In genomic region chr3:152280539-152280938, GRCh38 we compare ENCODE assay signal across 14 cellular contexts. TPM values are rescaled to one million over a fixed set of nuclear protein-coding genes. Genes with fewer than 3 reads are reported as not detected.
DNase-seq lines count a peak whose midpoint lies in the region; ATAC-seq and TF ChIP-seq lines count a peak whose summit lies in the region.
"Had no signal": no experiment of that assay in that cellular context is flagged by ENCODE, and none has a peak within 500 bp of the region (broad histone marks: within the 10 kb centered on the region; RNA-seq: fewer than 3 reads in every experiment).

No MANE protein-coding gene starts in this region.

- H3K4me3 ChIP-seq in CD4-positive, alpha-beta memory T cell (ENCODE audit: low read length in 2 of 2), result peak overlapping the region in 1 of 2 donors; percentile 27
- no peak overlapping the region for H3K4me3 ChIP-seq in GM23248
- no peak overlapping the region for H3K4me3 ChIP-seq in neutrophil (ENCODE audit: low read depth in 1 of 2, low read length in 1 of 2)
- H3K4me3 ChIP-seq in upper lobe of left lung, result no peak overlapping the region
- H3K4me3 ChIP-seq: prostate gland had no signal

- DNase-seq in CD4-positive, alpha-beta memory T cell, result no peak
- DNase-seq in GM23248, result no peak
- DNase-seq in activated naive CD8-positive, alpha-beta T cell treated with anti-CD3 and anti-CD28 coated beads, Interleukin-2, amount 10 ng/mL, durations not matched to agents 7 days and 5 days, result no peak
- DNase-seq in upper lobe of left lung, result no peak
- DNase-seq in HUDEP-2 (lab: John Stamatoyannopoulos, UW; ENCODE audit: unreplicated experiment in 76 of 76), result no peak
- DNase-seq in foreskin keratinocyte, result no peak
- DNase-seq: activated CD4-positive, alpha-beta T cell treated with anti-CD3 and anti-CD28 coated beads, Interleukin-2, amount 50 U/mL, for 4 hours; anterior cingulate cortex; endodermal cell; hippocampal formation; stimulated activated CD4-positive, alpha-beta T cell treated with anti-CD3 and anti-CD28 coated beads, Interleukin-4, amount 100 ng/mL, for 24 hours had no signal

- no peak for ATAC-seq in activated naive CD8-positive, alpha-beta T cell treated with anti-CD3 and anti-CD28 coated beads, Interleukin-2, amount 10 ng/mL, durations not matched to agents 7 days and 5 days (ENCODE audit: low read depth)
- ATAC-seq in upper lobe of left lung (ENCODE audit: low FRiP score in 2 of 2) (no peak), foreskin keratinocyte (no peak)

- no peak for TF ChIP-seq CTCF in neutrophil (IDR thresholded peaks at IDR 0.05)
- no peak for TF ChIP-seq CTCF in upper lobe of left lung (IDR thresholded peaks at IDR 0.05)
- TF ChIP-seq CTCF in foreskin keratinocyte (conservative IDR thresholded peaks at IDR 0.05), result no peak

- no peak overlapping the region for H2AFZ ChIP-seq in GM23248

- H3K9me3 Mint-ChIP-seq in CD4-positive, alpha-beta memory T cell, result no peaks in the 10 kb centered on the region
- H3K9me3 Mint-ChIP-seq in activated naive CD8-positive, alpha-beta T cell treated with anti-CD3 and anti-CD28 coated beads, Interleukin-2, amount 10 ng/mL, durations not matched to agents 7 days and 5 days, result no peaks in the 10 kb centered on the region
- H3K9me3 Mint-ChIP-seq: endodermal cell had no signal

- peaks cover 100% of the 10 kb centered on the region for H3K79me2 ChIP-seq in GM23248 (ENCODE audit: insufficient read depth)

- POLR2A ChIA-PET in CD4-positive, alpha-beta memory T cell (lab: Charles Lee; ENCODE audit: partially characterized antibody), result interaction anchor here (0.6 to 9.6 kb wide), 15 partner anchors 9 to 136 kb away, joined by 3 to 206 read pairs (median 8); partner anchors contain the start of gene MBNL1
- POLR2A ChIA-PET in activated naive CD8-positive, alpha-beta T cell treated with anti-CD3 and anti-CD28 coated beads, Interleukin-2, amount 10 ng/mL, durations not matched to agents 7 days and 5 days (lab: Charles Lee), result interaction anchor here (0.9 to 3.9 kb wide), 6 partner anchors 11 to 44 kb away, joined by 3 to 26 read pairs (median 4); partner anchors contain the start of gene MBNL1

- H4K20me1 ChIP-seq in GM23248 (ENCODE audit: insufficient read depth), result no peaks in the 10 kb centered on the region; the same call in 1 of the 2 replicates

- H3K9me2 ChIP-seq in GM23248 (ENCODE audit: insufficient read depth), result no peaks in the 10 kb centered on the region

- H3K9me3 ChIP-seq in CD4-positive, alpha-beta memory T cell (ENCODE audit: control insufficient read depth in 1 of 2, low read length in 2 of 2), result no peaks in the 10 kb centered on the region
- H3K9me3 ChIP-seq in GM23248 (ENCODE audit: low read depth) (no peaks in the 10 kb centered on the region), neutrophil (no peaks in the 10 kb centered on the region), upper lobe of left lung (no peaks in the 10 kb centered on the region)
- H3K9me3 ChIP-seq: Caco-2, prostate gland had no signal

- no peak for TF ChIP-seq EP300 in upper lobe of left lung (IDR thresholded peaks at IDR 0.05)

- H3K27me3 ChIP-seq in CD4-positive, alpha-beta memory T cell (ENCODE audit: insufficient read depth, low read length), result no peaks in the 10 kb centered on the region
- no peaks in the 10 kb centered on the region for H3K27me3 ChIP-seq in GM23248 (replicated peaks; ENCODE audit: insufficient read depth)
- no peaks in the 10 kb centered on the region for H3K27me3 ChIP-seq in neutrophil
- H3K27me3 ChIP-seq in upper lobe of left lung, result no peaks in the 10 kb centered on the region
- H3K27me3 ChIP-seq in foreskin keratinocyte, result no peaks in the 10 kb centered on the region

- H3K4me1 ChIP-seq in CD4-positive, alpha-beta memory T cell (ENCODE audit: insufficient read depth, low read length), result peaks cover 96% of the 10 kb centered on the region
- peaks cover 83% of the 10 kb centered on the region for H3K4me1 ChIP-seq in GM23248 (ENCODE audit: insufficient read depth)
- H3K4me1 ChIP-seq in neutrophil (ENCODE audit: control insufficient read depth in 1 of 2, insufficient read depth in 1 of 2, low read depth in 1 of 2, low read length in 1 of 2), result peaks cover 47 to 92% of the 10 kb centered on the region in 2 experiments
- peaks cover 82 to 92% (median 87%) of the 10 kb centered on the region in 4 donors for H3K4me1 ChIP-seq in upper lobe of left lung
- peaks cover 14% of the 10 kb centered on the region for H3K4me1 ChIP-seq in foreskin keratinocyte
- H3K4me1 ChIP-seq: prostate gland had no signal

- intact Hi-C loops in CD4-positive, alpha-beta memory T cell (cut with micrococcal nuclease), result loop anchor here (5.0 kb wide), 1 partner anchor 37 kb away; no protein-coding TSS in a partner anchor

- peak overlapping the region; percentile 45 for H3K27ac ChIP-seq in CD4-positive, alpha-beta memory T cell (ENCODE audit: low read depth, low read length)
- peak overlapping the region; percentile 34; the same call in 1 of the 2 replicates for H3K27ac ChIP-seq in GM23248
- peak overlapping the region; percentile 66 for H3K27ac ChIP-seq in neutrophil
- peak overlapping the region in 2 of 4 donors; percentile 2 to 41 for H3K27ac ChIP-seq in upper lobe of left lung
- no peak overlapping the region for H3K27ac ChIP-seq in foreskin keratinocyte
- H3K27ac ChIP-seq: prostate gland had no signal

- H3K27me3 Mint-ChIP-seq in CD4-positive, alpha-beta memory T cell, result no peaks in the 10 kb centered on the region
- no peaks in the 10 kb centered on the region for H3K27me3 Mint-ChIP-seq in activated naive CD8-positive, alpha-beta T cell treated with anti-CD3 and anti-CD28 coated beads, Interleukin-2, amount 10 ng/mL, durations not matched to agents 7 days and 5 days

- H3K9ac ChIP-seq in GM23248, result no peak overlapping the region

- peaks cover 22% of the 10 kb centered on the region for H3F3A ChIP-seq in GM23248 (ENCODE audit: insufficient read depth)

- H3K36me3 ChIP-seq in CD4-positive, alpha-beta memory T cell (ENCODE audit: insufficient read depth, low read length), result no peaks in the 10 kb centered on the region
- H3K36me3 ChIP-seq in GM23248 (ENCODE audit: low read depth) (no peaks in the 10 kb centered on the region), neutrophil (no peaks in the 10 kb centered on the region), upper lobe of left lung (no peaks in the 10 kb centered on the region)
- H3K36me3 ChIP-seq: prostate gland had no signal

- TF ChIP-seq POLR2A in upper lobe of left lung (IDR thresholded peaks at IDR 0.05), result no peak

- peak overlapping the region; percentile 53 to 93 (median 69) for H3K27ac Mint-ChIP-seq in CD4-positive, alpha-beta memory T cell
- peak overlapping the region; percentile 11 for H3K27ac Mint-ChIP-seq in activated naive CD8-positive, alpha-beta T cell treated with anti-CD3 and anti-CD28 coated beads, Interleukin-2, amount 10 ng/mL, durations not matched to agents 7 days and 5 days
- H3K27ac Mint-ChIP-seq: endodermal cell had no signal

- peaks cover 0 to 20% of the 10 kb centered on the region in 2 donors for H3K36me3 Mint-ChIP-seq in CD4-positive, alpha-beta memory T cell
- H3K36me3 Mint-ChIP-seq in activated naive CD8-positive, alpha-beta T cell treated with anti-CD3 and anti-CD28 coated beads, Interleukin-2, amount 10 ng/mL, durations not matched to agents 7 days and 5 days, result peaks cover 18% of the 10 kb centered on the region

- in situ Hi-C loops in GM23248 (cut with MboI), result no loop called here

- H3K4me3 Mint-ChIP-seq in CD4-positive, alpha-beta memory T cell, result peak overlapping the region; percentile 70 to 86 (median 82)
- H3K4me3 Mint-ChIP-seq in activated naive CD8-positive, alpha-beta T cell treated with anti-CD3 and anti-CD28 coated beads, Interleukin-2, amount 10 ng/mL, durations not matched to agents 7 days and 5 days, result peak overlapping the region; percentile 77
- H3K4me3 Mint-ChIP-seq: endodermal cell had no signal

- CTCF ChIA-PET in CD4-positive, alpha-beta memory T cell (lab: Charles Lee; ENCODE audit: partially characterized antibody), result interaction anchor here (1.3 to 2.1 kb wide), 2 partner anchors 9 to 97 kb away, joined by 5 to 10 read pairs; no protein-coding TSS in a partner anchor

- peaks cover 63 to 86% (median 72%) of the 10 kb centered on the region in 4 donors for H3K4me1 Mint-ChIP-seq in CD4-positive, alpha-beta memory T cell
- peaks cover 69% of the 10 kb centered on the region for H3K4me1 Mint-ChIP-seq in activated naive CD8-positive, alpha-beta T cell treated with anti-CD3 and anti-CD28 coated beads, Interleukin-2, amount 10 ng/mL, durations not matched to agents 7 days and 5 days

- H3K4me2 ChIP-seq in GM23248 (ENCODE audit: unreplicated experiment), result peak overlapping the region; percentile 13

- WGBS in GM23248 (ENCODE audit: low coverage in 1 of 2, low lambda C conversion rate in 2 of 2, missing lambda C conversion rate in 2 of 2), 2 experiments, result 64 to 68% methylated on average over 3 of the region's 3 CpGs
- 37 to 47% methylated on average over 3 of the region's 3 CpGs for WGBS in upper lobe of left lung, 2 donors

RNA-seq across cellular contexts. Expression of gene MBNL1, which starts 11.8 kb away (rescaled TPM):
- total RNA-seq in CD4-positive, alpha-beta memory T cell, result 100 to 1,000 TPM; 420 to 430 TPM
- 100 to 1,000 TPM; 289 to 302 TPM for polyA plus RNA-seq in CD4-positive, alpha-beta memory T cell
- total RNA-seq in GM23248 (2014; rRNA removed; shearing (Covaris generic)), result 251 and 262 TPM in 2 replicates
- 81.7 and 89.5 TPM in 2 replicates for polyA plus RNA-seq in GM23248 (2016; fragmentation: Nextera tagmentation; extraction: Ambion mirVana)
- total RNA-seq in activated naive CD8-positive, alpha-beta T cell treated with anti-CD3 and anti-CD28 coated beads, Interleukin-2, amount 10 ng/mL, durations not matched to agents 7 days and 5 days, result 100 to 1,000 TPM; 446 to 447 TPM
- 100 to 1,000 TPM; 231 to 506 (median 357) TPM for total RNA-seq in upper lobe of left lung
- total RNA-seq in foreskin keratinocyte, result 66.8 and 72.7 TPM in 2 replicates
- 14.1 and 16.8 TPM in 2 replicates for polyA plus RNA-seq in foreskin keratinocyte
